ENCODE assay signal across 19 cellular contexts in genomic region chr11:57704932-57705331, GRCh38. TPM values are rescaled to one million over a fixed set of nuclear protein-coding genes. Genes with fewer than 3 reads are reported as not detected.
DNase-seq lines count a peak whose midpoint lies in the region; ATAC-seq and TF ChIP-seq lines count a peak whose summit lies in the region.
"Had no signal": no experiment of that assay in that cellular context is flagged by ENCODE, and none has a peak within 500 bp of the region (broad histone marks: within the 10 kb centered on the region; RNA-seq: fewer than 3 reads in every experiment).

No MANE protein-coding gene starts in this region.

- no peak for TF ChIP-seq CTCF in WTC11 (IDR thresholded peaks at IDR 0.05)
- no peak for TF ChIP-seq CTCF in suprapubic skin (IDR thresholded peaks at IDR 0.05)

- POLR2A ChIA-PET in WTC11 (lab: Charles Lee): interaction anchor here (0.7 kb wide), 1 partner anchor 102 kb away, joined by 5 read pairs; no protein-coding TSS in a partner anchor
- POLR2A ChIA-PET in naive thymus-derived CD4-positive, alpha-beta T cell (lab: Charles Lee): no interaction called here

- no peak overlapping the region for H3K4me3 Mint-ChIP-seq in stimulated activated naive CD8-positive, alpha-beta T cell treated with anti-CD3 and anti-CD28 coated beads, Interleukin-15, Interleukin-2, amounts not matched to agents 100 ng/mL and 50 ng/mL, for 24 hours
- no peak overlapping the region for H3K4me3 Mint-ChIP-seq in WTC11
- H3K4me3 Mint-ChIP-seq in naive thymus-derived CD4-positive, alpha-beta T cell: no peak overlapping the region
- H3K4me3 Mint-ChIP-seq: CD4-positive, alpha-beta T cell had no signal

- 91% methylated on average over 6 of the region's 6 CpGs for WGBS in suprapubic skin

- H3K36me3 ChIP-seq in naive thymus-derived CD4-positive, alpha-beta T cell (ENCODE audit: control insufficient read depth in 2 of 3, insufficient read depth in 3 of 3, low read length in 3 of 3): peaks cover 13 to 55% (median 13%) of the 10 kb centered on the region in 3 experiments
- peaks cover 48% of the 10 kb centered on the region for H3K36me3 ChIP-seq in suprapubic skin

- intact Hi-C loops in naive thymus-derived CD4-positive, alpha-beta T cell (cut with micrococcal nuclease): no loop called here

- H3K4me1 Mint-ChIP-seq in stimulated activated naive CD8-positive, alpha-beta T cell treated with anti-CD3 and anti-CD28 coated beads, Interleukin-15, Interleukin-2, amounts not matched to agents 100 ng/mL and 50 ng/mL, for 24 hours (ENCODE audit: low read depth): peaks cover 12% of the 10 kb centered on the region
- no peaks in the 10 kb centered on the region for H3K4me1 Mint-ChIP-seq in WTC11
- peaks cover 0 to 20% (median 16%) of the 10 kb centered on the region in 7 donors for H3K4me1 Mint-ChIP-seq in naive thymus-derived CD4-positive, alpha-beta T cell

- H3K9me3 Mint-ChIP-seq in stimulated activated naive CD8-positive, alpha-beta T cell treated with anti-CD3 and anti-CD28 coated beads, Interleukin-15, Interleukin-2, amounts not matched to agents 100 ng/mL and 50 ng/mL, for 24 hours: no peaks in the 10 kb centered on the region
- no peaks in the 10 kb centered on the region for H3K9me3 Mint-ChIP-seq in WTC11
- H3K9me3 Mint-ChIP-seq in naive thymus-derived CD4-positive, alpha-beta T cell: no peaks in the 10 kb centered on the region
- H3K9me3 Mint-ChIP-seq: CD4-positive, alpha-beta T cell had no signal

- no peak for ATAC-seq in stimulated activated naive CD8-positive, alpha-beta T cell treated with anti-CD3 and anti-CD28 coated beads, Interleukin-15, Interleukin-2, amounts not matched to agents 100 U/mL and 50 U/mL, for 24 hours
- no peak for ATAC-seq in WTC11
- ATAC-seq in naive thymus-derived CD4-positive, alpha-beta T cell: no peak
- ATAC-seq in GM19023 (IDR thresholded peaks at IDR 0.05; ENCODE audit: unreplicated experiment): no peak
- no peak for ATAC-seq in GM21447 (IDR thresholded peaks at IDR 0.05; ENCODE audit: unreplicated experiment)
- ATAC-seq: HCT116, Panc1 had no signal

- TF ChIP-seq EP300 in suprapubic skin (IDR thresholded peaks at IDR 0.05): no peak

- no peak overlapping the region for H3K27ac ChIP-seq in naive thymus-derived CD4-positive, alpha-beta T cell (ENCODE audit: low read depth, low read length)
- H3K27ac ChIP-seq in suprapubic skin: no peak overlapping the region

- DNase-seq in stimulated activated naive CD8-positive, alpha-beta T cell treated with anti-CD3 and anti-CD28 coated beads, Interleukin-15, Interleukin-2, amounts not matched to agents 100 U/mL and 50 U/mL, for 24 hours: no peak
- DNase-seq in WTC11 (ENCODE audit: low spot score) (no peak), suprapubic skin (ENCODE audit: low spot score in 2 of 2) (no peak)
- no peak for DNase-seq in naive thymus-derived CD4-positive, alpha-beta T cell
- DNase-seq: BE2C; CD4-positive, alpha-beta T cell; KG1; NCI-H1436; NCI-H2029 treated with DMSO at 0.1 percent for 48 hours; NCI-H510A; NCI-H82 had no signal

- H3K4me1 ChIP-seq in naive thymus-derived CD4-positive, alpha-beta T cell (ENCODE audit: control insufficient read depth in 2 of 2, insufficient read depth in 2 of 2, low read length in 2 of 2): no peaks in the 10 kb centered on the region
- no peaks in the 10 kb centered on the region for H3K4me1 ChIP-seq in suprapubic skin
- H3K4me1 ChIP-seq: BE2C had no signal

- no peaks in the 10 kb centered on the region for H3K27me3 Mint-ChIP-seq in stimulated activated naive CD8-positive, alpha-beta T cell treated with anti-CD3 and anti-CD28 coated beads, Interleukin-15, Interleukin-2, amounts not matched to agents 100 ng/mL and 50 ng/mL, for 24 hours
- no peaks in the 10 kb centered on the region for H3K27me3 Mint-ChIP-seq in WTC11 (ENCODE audit: low read depth)
- no peaks in the 10 kb centered on the region for H3K27me3 Mint-ChIP-seq in naive thymus-derived CD4-positive, alpha-beta T cell
- H3K27me3 Mint-ChIP-seq: CD4-positive, alpha-beta T cell had no signal

- TF ChIP-seq POLR2A in suprapubic skin (IDR thresholded peaks at IDR 0.05): no peak

- CTCF ChIA-PET in WTC11 (lab: Charles Lee): interaction anchor here (1.8 kb wide), 1 partner anchor 96 kb away, joined by 4 read pairs; no protein-coding TSS in a partner anchor
- CTCF ChIA-PET in naive thymus-derived CD4-positive, alpha-beta T cell (lab: Charles Lee): interaction anchor here (1.4 kb wide), 1 partner anchor 95 kb away, joined by 3 read pairs; no protein-coding TSS in a partner anchor

- H3K27ac Mint-ChIP-seq in stimulated activated naive CD8-positive, alpha-beta T cell treated with anti-CD3 and anti-CD28 coated beads, Interleukin-15, Interleukin-2, amounts not matched to agents 100 ng/mL and 50 ng/mL, for 24 hours: peak overlapping the region; percentile 57
- H3K27ac Mint-ChIP-seq in WTC11: peak overlapping the region; percentile 41; the same call in 1 of the 2 replicates
- H3K27ac Mint-ChIP-seq in naive thymus-derived CD4-positive, alpha-beta T cell: peak overlapping the region in 5 of 9 donors; percentile 36 to 72 (median 58)
- H3K27ac Mint-ChIP-seq: CD4-positive, alpha-beta T cell had no signal

- H3K36me3 Mint-ChIP-seq in stimulated activated naive CD8-positive, alpha-beta T cell treated with anti-CD3 and anti-CD28 coated beads, Interleukin-15, Interleukin-2, amounts not matched to agents 100 ng/mL and 50 ng/mL, for 24 hours (ENCODE audit: low read depth): peaks cover 44% of the 10 kb centered on the region
- H3K36me3 Mint-ChIP-seq in WTC11: peaks cover 32% of the 10 kb centered on the region
- peaks cover 0 to 19% (median 14%) of the 10 kb centered on the region in 5 donors for H3K36me3 Mint-ChIP-seq in naive thymus-derived CD4-positive, alpha-beta T cell

- H3K27me3 ChIP-seq in naive thymus-derived CD4-positive, alpha-beta T cell (ENCODE audit: control insufficient read depth in 2 of 2, insufficient read depth in 2 of 2, low read length in 2 of 2): no peaks in the 10 kb centered on the region
- H3K27me3 ChIP-seq in suprapubic skin: no peaks in the 10 kb centered on the region
- H3K27me3 ChIP-seq: BE2C had no signal

- no peak overlapping the region for H3K4me3 ChIP-seq in naive thymus-derived CD4-positive, alpha-beta T cell (ENCODE audit: low read length)
- H3K4me3 ChIP-seq in suprapubic skin: no peak overlapping the region

- H3K9me3 ChIP-seq in naive thymus-derived CD4-positive, alpha-beta T cell (ENCODE audit: control insufficient read depth in 2 of 3, low read length in 3 of 3): no peaks in the 10 kb centered on the region
- H3K9me3 ChIP-seq in suprapubic skin: no peaks in the 10 kb centered on the region
- H3K9me3 ChIP-seq: BE2C had no signal

TF ChIP-seq in WTC11, 78 proteins besides CTCF, POLR2A, EP300 and RAD21 (continues in another document):
- TF ChIP-seq ZNF121 (CRISPR knock-in tag; IDR thresholded peaks at IDR 0.05) (no peak), FOXJ3 (CRISPR knock-in tag; IDR thresholded peaks at IDR 0.05; ENCODE audit: borderline replicate concordance) (no peak), EMX1 (CRISPR knock-in tag; IDR thresholded peaks at IDR 0.05) (no peak), E2F4 (CRISPR knock-in tag; IDR thresholded peaks at IDR 0.05; ENCODE audit: borderline replicate concordance, low read depth) (no peak), ZBTB43 (CRISPR knock-in tag; IDR thresholded peaks at IDR 0.05) (no peak), JUN (CRISPR knock-in tag; IDR thresholded peaks at IDR 0.05) (no peak), ZNF671 (CRISPR knock-in tag; IDR thresholded peaks at IDR 0.05) (no peak), SMAD3 (CRISPR knock-in tag; IDR thresholded peaks at IDR 0.05; ENCODE audit: borderline replicate concordance) (no peak), TP53 (CRISPR knock-in tag; IDR thresholded peaks at IDR 0.05) (no peak)

RNA-seq across cellular contexts. Expression of gene MED19, which starts 7.1 kb away (rescaled TPM):
- total RNA-seq in WTC11 (2021): 18.0 to 19.9 TPM (median 19.1 TPM) in 3 replicates
- 10 to 100 TPM; 10.2 to 15.6 (median 12.4) TPM for total RNA-seq in naive thymus-derived CD4-positive, alpha-beta T cell
- 10 to 100 TPM; 12.4 to 13.8 TPM for polyA plus RNA-seq in naive thymus-derived CD4-positive, alpha-beta T cell
- 10 to 100 TPM; 29.2 to 43.5 (median 32.7) TPM for total RNA-seq in suprapubic skin

RNA-seq across cellular contexts. Expression of gene TMX2, which starts 7.5 kb away (rescaled TPM):
- 84.9 to 85.7 TPM (median 85.4 TPM) in 3 replicates for total RNA-seq in WTC11 (2021)
- total RNA-seq in naive thymus-derived CD4-positive, alpha-beta T cell: 10 to 100 TPM; 43.0 to 67.3 (median 64.8) TPM
- 10 to 100 TPM; 79.0 to 91.2 TPM for polyA plus RNA-seq in naive thymus-derived CD4-positive, alpha-beta T cell
- 10 to 100 TPM; 36.9 to 67.7 (median 55.0) TPM for total RNA-seq in suprapubic skin

RNA-seq across cellular contexts. Expression of gene SELENOH, which starts 36.4 kb away (rescaled TPM):
- total RNA-seq in WTC11 (2021) (251 to 266 TPM (median 259 TPM) in 3 replicates), suprapubic skin (10 to 100 TPM; 62.0 to 74.6 (median 67.5) TPM)
- 100 to 1,000 TPM in 3 of 5 experiments, 10 to 100 TPM in 2; 93.6 to 193 (median 124) TPM for total RNA-seq in naive thymus-derived CD4-positive, alpha-beta T cell
- 100 to 1,000 TPM; 339 to 382 TPM for polyA plus RNA-seq in naive thymus-derived CD4-positive, alpha-beta T cell

RNA-seq across cellular contexts. Expression of gene ZDHHC5, which starts 37.0 kb away (rescaled TPM):
- total RNA-seq in WTC11 (2021) (49.3 to 51.6 TPM (median 50.5 TPM) in 3 replicates), suprapubic skin (10 to 100 TPM; 61.7 to 93.9 (median 87.6) TPM)
- total RNA-seq in naive thymus-derived CD4-positive, alpha-beta T cell: 10 to 100 TPM; 51.4 to 82.2 (median 59.1) TPM
- polyA plus RNA-seq in naive thymus-derived CD4-positive, alpha-beta T cell: 10 to 100 TPM; 26.9 to 44.5 TPM

RNA-seq across cellular contexts. Expression of gene BTBD18, which starts 46.7 kb away (rescaled TPM):
- 0.09 to 0.14 TPM in 2 of 3 replicates, not detected in the other for total RNA-seq in WTC11 (2021)
- not detected for total RNA-seq in naive thymus-derived CD4-positive, alpha-beta T cell
- polyA plus RNA-seq in naive thymus-derived CD4-positive, alpha-beta T cell: under 1 TPM; 0.56 to 0.95 TPM
- total RNA-seq in suprapubic skin: not detected
- total RNA-seq: CD4-positive, alpha-beta T cell; M059J; SK-MEL-5 had no signal
- polyA plus RNA-seq: AG04450 had no signal
